In the genomic region with DNA sequence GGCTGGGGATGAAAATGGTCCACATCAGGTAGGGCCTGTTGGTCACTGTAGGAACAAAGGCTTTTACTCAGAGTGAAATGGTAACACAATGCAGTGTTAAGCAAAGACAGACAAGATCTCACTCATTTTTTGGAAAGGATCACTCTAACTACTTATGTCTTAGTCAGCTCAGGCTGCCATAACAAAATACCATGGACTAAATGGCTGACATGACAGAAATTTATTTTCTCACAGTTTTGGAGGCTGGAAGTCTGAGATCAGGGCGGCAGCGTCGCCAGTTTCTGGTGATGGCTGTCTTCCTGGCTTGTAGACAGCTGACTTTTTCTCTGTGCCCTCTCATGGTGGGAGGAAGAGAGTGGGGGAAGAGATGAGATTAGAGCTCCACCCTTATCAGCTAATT, we compare ENCODE assay signal across 3 cellular contexts.
A peak's percentile ranks its signal among the peaks of the same experiment; 100 is the strongest.
TF ChIP-seq lines count a peak whose summit lies in the region.

No MANE protein-coding gene starts in this region.

TF ChIP-seq in HepG2, 621 proteins besides CTCF, POLR2A, EP300 and RAD21:
- TF ChIP-seq ZNF34 (CRISPR knock-in tag; IDR thresholded peaks at IDR 0.05; ENCODE audit: borderline replicate concordance) (no peak), MAFF (IDR thresholded peaks at IDR 0.05; ENCODE audit: low read depth, low read length) (peak; percentile 87), MAFK (conservative IDR thresholded peaks at IDR 0.05 in 1 of 2, IDR thresholded peaks at IDR 0.05 in 1 of 2; ENCODE audit: low read length in 2 of 2) (peak; percentile 82 to 89)

TF ChIP-seq in IMR-90, 13 proteins besides CTCF, POLR2A, EP300 and RAD21:
- TF ChIP-seq RCOR1 (IDR thresholded peaks at IDR 0.05; ENCODE audit: insufficient replicate concordance, low read length) (no peak), MAFK (IDR thresholded peaks at IDR 0.05; ENCODE audit: low read depth, low read length) (peak; percentile 79)

TF ChIP-seq in K562, 482 proteins besides CTCF, POLR2A, EP300 and RAD21:
- TF ChIP-seq, protein P1, sequence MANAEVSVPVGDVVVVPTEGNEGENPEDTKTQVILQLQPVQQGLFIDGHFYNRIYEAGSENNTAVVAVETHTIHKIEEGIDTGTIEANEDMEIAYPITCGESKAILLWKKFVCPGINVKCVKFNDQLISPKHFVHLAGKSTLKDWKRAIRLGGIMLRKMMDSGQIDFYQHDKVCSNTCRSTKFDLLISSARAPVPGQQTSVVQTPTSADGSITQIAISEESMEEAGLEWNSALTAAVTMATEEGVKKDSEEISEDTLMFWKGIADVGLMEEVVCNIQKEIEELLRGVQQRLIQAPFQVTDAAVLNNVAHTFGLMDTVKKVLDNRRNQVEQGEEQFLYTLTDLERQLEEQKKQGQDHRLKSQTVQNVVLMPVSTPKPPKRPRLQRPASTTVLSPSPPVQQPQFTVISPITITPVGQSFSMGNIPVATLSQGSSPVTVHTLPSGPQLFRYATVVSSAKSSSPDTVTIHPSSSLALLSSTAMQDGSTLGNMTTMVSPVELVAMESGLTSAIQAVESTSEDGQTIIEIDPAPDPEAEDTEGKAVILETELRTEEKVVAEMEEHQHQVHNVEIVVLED (CRISPR knock-in tag; IDR thresholded peaks at IDR 0.05) = no peak
- TF ChIP-seq JUN (IDR thresholded peaks at IDR 0.05; ENCODE audit: borderline replicate concordance, low read depth, low read length) (no peak), JUN (CRISPR knock-in tag; IDR thresholded peaks at IDR 0.05; ENCODE audit: borderline replicate concordance) (no peak), ARHGAP35 (IDR thresholded peaks at IDR 0.05; ENCODE audit: partially characterized antibody) (no peak), CEBPB (tag; IDR thresholded peaks at IDR 0.05) (no peak), OTX1 (CRISPR knock-in tag; IDR thresholded peaks at IDR 0.05) (no peak), ILF3 (IDR thresholded peaks at IDR 0.05; ENCODE audit: borderline replicate concordance) (no peak), C11orf30 (IDR thresholded peaks at IDR 0.05; ENCODE audit: low read depth) (peak; percentile 74; the same call in 1 of the 2 replicates), RBM14 (IDR thresholded peaks at IDR 0.05; ENCODE audit: borderline replicate concordance, insufficient read depth, low read depth, low read length) (no peak), MEF2D (tag; conservative IDR thresholded peaks at IDR 0.05; ENCODE audit: low read depth) (no peak), ZNF316 (IDR thresholded peaks at IDR 0.05) (peak; percentile 88), MAFF (IDR thresholded peaks at IDR 0.05; ENCODE audit: low read length) (peak; percentile 68), HDAC1 (IDR thresholded peaks at IDR 0.05) (no peak), ZNF354B (CRISPR knock-in tag; IDR thresholded peaks at IDR 0.05) (no peak), ZNF76 (CRISPR knock-in tag; IDR thresholded peaks at IDR 0.05; ENCODE audit: borderline replicate concordance) (no peak), HEY1 (CRISPR knock-in tag; IDR thresholded peaks at IDR 0.05; ENCODE audit: borderline replicate concordance) (no peak), MAFK (IDR thresholded peaks at IDR 0.05; ENCODE audit: low read length) (peak; percentile 73), MAFG (tag; conservative IDR thresholded peaks at IDR 0.05) (peak; percentile 76)
- TF ChIP-seq, protein P2, sequence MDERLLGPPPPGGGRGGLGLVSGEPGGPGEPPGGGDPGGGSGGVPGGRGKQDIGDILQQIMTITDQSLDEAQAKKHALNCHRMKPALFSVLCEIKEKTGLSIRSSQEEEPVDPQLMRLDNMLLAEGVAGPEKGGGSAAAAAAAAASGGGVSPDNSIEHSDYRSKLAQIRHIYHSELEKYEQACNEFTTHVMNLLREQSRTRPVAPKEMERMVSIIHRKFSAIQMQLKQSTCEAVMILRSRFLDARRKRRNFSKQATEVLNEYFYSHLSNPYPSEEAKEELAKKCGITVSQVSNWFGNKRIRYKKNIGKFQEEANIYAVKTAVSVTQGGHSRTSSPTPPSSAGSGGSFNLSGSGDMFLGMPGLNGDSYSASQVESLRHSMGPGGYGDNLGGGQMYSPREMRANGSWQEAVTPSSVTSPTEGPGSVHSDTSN (CRISPR knock-in tag; IDR thresholded peaks at IDR 0.05; ENCODE audit: low read depth) = no peak
- TF ChIP-seq, protein P2 (tag; conservative IDR thresholded peaks at IDR 0.05; ENCODE audit: low read depth) = no peak
